In the genomic region with DNA sequence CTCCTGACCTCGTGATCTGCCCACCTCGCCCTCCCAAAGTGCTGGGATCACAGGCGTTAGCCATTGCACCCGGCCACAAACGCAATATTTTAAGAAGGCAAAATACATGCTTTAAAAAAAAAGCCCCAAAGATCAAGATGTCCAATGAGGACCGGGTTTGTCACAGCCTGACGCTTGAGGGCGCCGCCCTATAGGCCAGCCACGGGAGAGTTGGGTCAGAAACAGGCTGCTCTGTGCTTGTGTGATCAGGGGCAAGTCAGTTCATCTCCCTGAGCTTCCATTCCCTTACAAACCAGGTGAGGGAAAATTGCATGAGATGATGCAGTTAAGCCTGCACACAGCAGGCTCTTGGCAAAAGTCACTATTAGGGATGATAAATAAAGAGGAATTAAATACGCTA, we compare ENCODE assay signal across 21 cellular contexts. TPM values are rescaled to one million over a fixed set of nuclear protein-coding genes. Genes with fewer than 3 reads are reported as not detected.
DNase-seq lines count a peak whose midpoint lies in the region; ATAC-seq and TF ChIP-seq lines count a peak whose summit lies in the region.
"Had no signal": no experiment of that assay in that cellular context is flagged by ENCODE, and none has a peak within 500 bp of the region (broad histone marks: within the 10 kb centered on the region; RNA-seq: fewer than 3 reads in every experiment).

No MANE protein-coding gene starts in this region.

- intact Hi-C loops in A673 (cut with micrococcal nuclease; ENCODE audit: unreplicated experiment): no loop called here
- intact Hi-C loops in natural killer cell (cut with micrococcal nuclease): no loop called here

- H3K9me3 Mint-ChIP-seq in natural killer cell: no peaks in the 10 kb centered on the region
- H3K9me3 Mint-ChIP-seq: naive thymus-derived CD8-positive, alpha-beta T cell had no signal

- H3K9ac ChIP-seq in OCI-LY3 (ENCODE audit: low read length): no peak overlapping the region

- H3K4me1 Mint-ChIP-seq in natural killer cell: peaks cover 0 to 2% of the 10 kb centered on the region in 2 donors
- H3K4me1 Mint-ChIP-seq: B cell had no signal

- TF ChIP-seq CTCF in A673 (conservative IDR thresholded peaks at IDR 0.05; ENCODE audit: low read depth, low read length) (0 out of 2 replicates have a peak, but pooled peaks have one; percentile 20), GM12864 (IDR thresholded peaks at IDR 0.05; ENCODE audit: low read depth, low read length, missing control alignments) (peak; percentile 18), OCI-LY3 (IDR thresholded peaks at IDR 0.05; ENCODE audit: low read depth, low read length) (peak; percentile 26; the same call in 1 of the 2 replicates), foreskin keratinocyte (conservative IDR thresholded peaks at IDR 0.05) (peak; percentile 30), natural killer cell (IDR thresholded peaks at IDR 0.05) (no peak)

- no peak overlapping the region for H3K27ac Mint-ChIP-seq in natural killer cell
- H3K27ac Mint-ChIP-seq: B cell; naive thymus-derived CD8-positive, alpha-beta T cell had no signal

- H3K36me3 Mint-ChIP-seq in natural killer cell: no peaks in the 10 kb centered on the region

- ATAC-seq in foreskin keratinocyte: peak; percentile 11
- ATAC-seq in HG03045 (IDR thresholded peaks at IDR 0.05; ENCODE audit: unreplicated experiment): no peak
- ATAC-seq in natural killer cell: no peak
- no peak for ATAC-seq in GM18873 (IDR thresholded peaks at IDR 0.05; ENCODE audit: low FRiP score, unreplicated experiment)
- ATAC-seq: naive thymus-derived CD8-positive, alpha-beta T cell; pancreas had no signal

- H3K27me3 ChIP-seq in A673 (replicated peaks; ENCODE audit: insufficient read depth, low read depth, low read length, poor library complexity) (no peaks in the 10 kb centered on the region), OCI-LY3 (ENCODE audit: low read depth, low read length) (peaks cover 7% of the 10 kb centered on the region; the same call in 1 of the 2 replicates), foreskin keratinocyte (no peaks in the 10 kb centered on the region)
- H3K27me3 ChIP-seq: ascending aorta, pancreas, sigmoid colon, uterus had no signal

- no peaks in the 10 kb centered on the region for H4K20me1 ChIP-seq in OCI-LY3 (ENCODE audit: insufficient read depth, low read length)

- H3K9me3 ChIP-seq in A673 (ENCODE audit: low read depth, low read length, poor library complexity, severe bottlenecking): no peaks in the 10 kb centered on the region
- no peaks in the 10 kb centered on the region for H3K9me3 ChIP-seq in OCI-LY3 (ENCODE audit: insufficient read depth, low read length)
- H3K9me3 ChIP-seq: ascending aorta, pancreas, sigmoid colon, uterus had no signal

- no TSS peak for BruUV-seq in A673 (replicated peaks; lab: Mats Ljungman, UMichigan)

- no peaks in the 10 kb centered on the region for H3K79me2 ChIP-seq in OCI-LY3 (ENCODE audit: low read length)

- no peak overlapping the region for H3K27ac ChIP-seq in A673 (ENCODE audit: low read depth, low read length, poor library complexity, severe bottlenecking)
- no peak overlapping the region for H3K27ac ChIP-seq in OCI-LY3 (ENCODE audit: low read length)
- no peak overlapping the region for H3K27ac ChIP-seq in foreskin keratinocyte
- H3K27ac ChIP-seq: ascending aorta, pancreas, sigmoid colon, uterus had no signal

- CTCF ChIA-PET in A673 (lab: Charles Lee): interaction anchor here (0.7 kb wide), 1 partner anchor 279 kb away, joined by 4 read pairs; no protein-coding TSS in a partner anchor

- H3K27me3 Mint-ChIP-seq in natural killer cell (ENCODE audit: low read depth in 2 of 2): no peaks in the 10 kb centered on the region

- no peak overlapping the region for H3K4me3 ChIP-seq in A673 (ENCODE audit: low read depth, low read length, poor library complexity, severe bottlenecking)
- no peak overlapping the region for H3K4me3 ChIP-seq in GM12864 (ENCODE audit: low read depth, low read length)
- no peak overlapping the region for H3K4me3 ChIP-seq in OCI-LY3 (ENCODE audit: low read length)
- H3K4me3 ChIP-seq: ascending aorta, pancreas, sigmoid colon, uterus had no signal

- POLR2A ChIA-PET in A673 (lab: Charles Lee; ENCODE audit: low non-redundant PET): no interaction called here

- no peaks in the 10 kb centered on the region for H3K4me1 ChIP-seq in A673 (ENCODE audit: insufficient read depth, low read length, poor library complexity, severe bottlenecking)
- H3K4me1 ChIP-seq in OCI-LY3 (ENCODE audit: low read length): no peaks in the 10 kb centered on the region; the same call in 1 of the 2 replicates
- H3K4me1 ChIP-seq in foreskin keratinocyte: no peaks in the 10 kb centered on the region
- H3K4me1 ChIP-seq: ascending aorta, uterus had no signal

- H3K4me3 Mint-ChIP-seq in natural killer cell: no peak overlapping the region
- H3K4me3 Mint-ChIP-seq: B cell; naive thymus-derived CD8-positive, alpha-beta T cell had no signal

- no peaks in the 10 kb centered on the region for H3K36me3 ChIP-seq in A673 (ENCODE audit: insufficient read depth, low read length, poor library complexity, severe bottlenecking)
- H3K36me3 ChIP-seq in OCI-LY3 (replicated peaks; ENCODE audit: low read depth, low read length): no peaks in the 10 kb centered on the region
- H3K36me3 ChIP-seq: ascending aorta, uterus had no signal

- DNase-seq in A673 (ENCODE audit: low spot score) (no peak), GM12864 (ENCODE audit: low read depth) (no peak), foreskin keratinocyte (no peak), natural killer cell (no peak)
- DNase-seq: activated CD4-positive, CD25-positive, alpha-beta regulatory T cell treated with anti-CD3 and anti-CD28 coated beads, Interleukin-2, amount 50 U/mL, for 72 hours; activated naive CD4-positive, alpha-beta T cell treated with anti-CD3 and anti-CD28 coated beads, Interleukin-2, amount 50 U/mL, for 16 hours; kidney; mammary epithelial cell; naive thymus-derived CD8-positive, alpha-beta T cell; NCI-H187 treated with DMSO at 0.1 percent for 48 hours; NCI-H510A; OCI-M1; sigmoid colon; stimulated activated CD4-positive, alpha-beta T cell treated with anti-CD3 and anti-CD28 coated beads, Interleukin-4, amount 100 ng/mL, for 1 hour; uterus had no signal

- H3K4me2 ChIP-seq in OCI-LY3 (ENCODE audit: low read length): no peak overlapping the region

- no peak overlapping the region for H2AFZ ChIP-seq in OCI-LY3 (ENCODE audit: low read depth, low read length)

RNA-seq across cellular contexts. Expression of gene FAM174B, which starts 23.9 kb away (rescaled TPM):
- total RNA-seq in A673 (2021): 2.7 and 3.7 TPM in 2 replicates
- total RNA-seq in foreskin keratinocyte: 0.46 and 0.71 TPM in 2 replicates
- polyA plus RNA-seq in foreskin keratinocyte: 0.25 and 0.32 TPM in 2 replicates
- 1 to 10 TPM in 1 of 3 donors, under 1 TPM in 2; 0.68 to 2.6 (median 0.88) TPM for total RNA-seq in natural killer cell
